8 cellular contexts compared by ENCODE assay signal in genomic region chr4:108762559-108763225, GRCh38. TPM values are rescaled to one million over a fixed set of nuclear protein-coding genes. Genes with fewer than 3 reads are reported as not detected.
DNase-seq lines count a peak whose midpoint lies in the region; ATAC-seq and TF ChIP-seq lines count a peak whose summit lies in the region.

Gene ETNPPL, minus strand, starts transcription at chr4:108763053. Its CDS starts 155 bp downstream, at chr4:108762898.

- H3K27me3 Mint-ChIP-seq in activated CD8-positive, alpha-beta T cell treated with anti-CD3 and anti-CD28 coated beads for 36 hours = peaks cover 38% of the 10 kb centered on the region

- under 1% methylated on average over 34 of the region's 61 CpGs for WGBS in suprapubic skin

- H3K4me1 Mint-ChIP-seq in activated CD8-positive, alpha-beta T cell treated with anti-CD3 and anti-CD28 coated beads for 36 hours (ENCODE audit: low read depth) = peaks cover 10% of the 10 kb centered on the region

- no peak for TF ChIP-seq POLR2A in suprapubic skin (IDR thresholded peaks at IDR 0.05)

- DNase-seq in AG08396 (ENCODE audit: low spot score) (peak; percentile 30), HEK293T (ENCODE audit: extremely low spot score) (peak; percentile 66), epithelial cell of esophagus (ENCODE audit: low read depth) (no peak), mucosa of descending colon (peak in 2 of 3 donors; percentile 2 to 26), suprapubic skin (ENCODE audit: low spot score in 2 of 2) (no peak), middle frontal gyrus (ENCODE audit: extremely low spot score, low spot score) (no peak)
- peak; percentile 51 for DNase-seq in activated CD8-positive, alpha-beta T cell treated with anti-CD3 and anti-CD28 coated beads for 36 hours

- H3K36me3 Mint-ChIP-seq in activated CD8-positive, alpha-beta T cell treated with anti-CD3 and anti-CD28 coated beads for 36 hours (ENCODE audit: low read depth) = peaks cover 2% of the 10 kb centered on the region

- peaks cover 9% of the 10 kb centered on the region for H3K4me1 ChIP-seq in mucosa of descending colon (ENCODE audit: low read depth)
- H3K4me1 ChIP-seq in suprapubic skin = peaks cover 14% of the 10 kb centered on the region

- peaks cover 3% of the 10 kb centered on the region for H3K9me3 Mint-ChIP-seq in activated CD8-positive, alpha-beta T cell treated with anti-CD3 and anti-CD28 coated beads for 36 hours

- H3K9me3 ChIP-seq in mucosa of descending colon (no peaks in the 10 kb centered on the region), suprapubic skin (no peaks in the 10 kb centered on the region)

- peaks cover 19% of the 10 kb centered on the region for H3K27me3 ChIP-seq in suprapubic skin

- H3K36me3 ChIP-seq in mucosa of descending colon (ENCODE audit: low read depth) (no peaks in the 10 kb centered on the region), suprapubic skin (no peaks in the 10 kb centered on the region)

- no peak for TF ChIP-seq EP300 in suprapubic skin (IDR thresholded peaks at IDR 0.05)

- H3K27ac ChIP-seq in suprapubic skin = no peak within 1 kb of the TSS

- POLR2A ChIA-PET in HEK293T (lab: Yijun Ruan, JAX) = no interaction called here
- POLR2A ChIA-PET in activated CD8-positive, alpha-beta T cell treated with anti-CD3 and anti-CD28 coated beads for 36 hours (lab: Charles Lee) = no interaction called here

- peak; percentile 89 for ATAC-seq in activated CD8-positive, alpha-beta T cell treated with anti-CD3 and anti-CD28 coated beads for 36 hours
- ATAC-seq in mucosa of descending colon (peak; percentile 61), HG02870 (IDR thresholded peaks at IDR 0.05; ENCODE audit: unreplicated experiment) (no peak)

- CTCF ChIA-PET in HEK293T (lab: Yijun Ruan, JAX) = no interaction called here
- CTCF ChIA-PET in activated CD8-positive, alpha-beta T cell treated with anti-CD3 and anti-CD28 coated beads for 36 hours (lab: Charles Lee) = no interaction called here

- H3K27ac Mint-ChIP-seq in activated CD8-positive, alpha-beta T cell treated with anti-CD3 and anti-CD28 coated beads for 36 hours = no peak within 1 kb of the TSS

- intact Hi-C loops in activated CD8-positive, alpha-beta T cell treated with anti-CD3 and anti-CD28 coated beads for 36 hours (cut with micrococcal nuclease) = no loop called here
- intact Hi-C loops in mucosa of descending colon (cut with DNase I, micrococcal nuclease) = no loop called here

- peak within 1 kb of the TSS; percentile 27 for H3K4me3 ChIP-seq in epithelial cell of esophagus (ENCODE audit: low read length)
- no peak within 1 kb of the TSS for H3K4me3 ChIP-seq in mucosa of descending colon
- H3K4me3 ChIP-seq in suprapubic skin = peak within 1 kb of the TSS; percentile 58

- H3K4me3 Mint-ChIP-seq in activated CD8-positive, alpha-beta T cell treated with anti-CD3 and anti-CD28 coated beads for 36 hours = peak within 1 kb of the TSS; percentile 76

- TF ChIP-seq CTCF in activated CD8-positive, alpha-beta T cell treated with anti-CD3 and anti-CD28 coated beads for 36 hours (IDR thresholded peaks at IDR 0.05) = no peak
- TF ChIP-seq CTCF in epithelial cell of esophagus (IDR thresholded peaks at IDR 0.05; ENCODE audit: insufficient read depth, low read depth, low read length, missing control alignments) (no peak), mucosa of descending colon (IDR thresholded peaks at IDR 0.05) (no peak), suprapubic skin (IDR thresholded peaks at IDR 0.05) (no peak)

TF ChIP-seq in HEK293T, 16 proteins besides CTCF, POLR2A, EP300 and RAD21:
- TF ChIP-seq PKNOX1 (IDR thresholded peaks at IDR 0.05) (no peak), ELF4 (IDR thresholded peaks at IDR 0.05) (no peak), LEF1 (IDR thresholded peaks at IDR 0.05; ENCODE audit: borderline replicate concordance) (no peak), FOXA1 (IDR thresholded peaks at IDR 0.05) (no peak), BHLHE40 (IDR thresholded peaks at IDR 0.05; ENCODE audit: borderline replicate concordance) (no peak), TARDBP (IDR thresholded peaks at IDR 0.05) (no peak), L3MBTL2 (conservative IDR thresholded peaks at IDR 0.05) (peak; percentile 84)

RNA-seq across cellular contexts. Expression of gene ETNPPL, which starts in this region (rescaled TPM):
- not detected for total RNA-seq in activated CD8-positive, alpha-beta T cell treated with anti-CD3 and anti-CD28 coated beads for 36 hours
- total RNA-seq in mucosa of descending colon (not detected), suprapubic skin (not detected)

Comparison
In these comparisons a context has a peak if more than half of its experiments do, and no peak if none do; other contexts are left out.
1. Peak in DNase-seq and ATAC-seq in activated CD8-positive, alpha-beta T cell treated with anti-CD3 and anti-CD28 coated beads for 36 hours; RNA of the gene not detected or under 1 TPM.
2. Peak in DNase-seq and ATAC-seq in mucosa of descending colon; RNA of the gene not detected or under 1 TPM.
3. DNase-seq: peak in AG08396 (single experiment) and HEK293T (single experiment); none in epithelial cell of esophagus (single experiment), suprapubic skin (0 of 2) and middle frontal gyrus (single experiment).